ENCODE assay signal across 1 cellular context in the genomic region with DNA sequence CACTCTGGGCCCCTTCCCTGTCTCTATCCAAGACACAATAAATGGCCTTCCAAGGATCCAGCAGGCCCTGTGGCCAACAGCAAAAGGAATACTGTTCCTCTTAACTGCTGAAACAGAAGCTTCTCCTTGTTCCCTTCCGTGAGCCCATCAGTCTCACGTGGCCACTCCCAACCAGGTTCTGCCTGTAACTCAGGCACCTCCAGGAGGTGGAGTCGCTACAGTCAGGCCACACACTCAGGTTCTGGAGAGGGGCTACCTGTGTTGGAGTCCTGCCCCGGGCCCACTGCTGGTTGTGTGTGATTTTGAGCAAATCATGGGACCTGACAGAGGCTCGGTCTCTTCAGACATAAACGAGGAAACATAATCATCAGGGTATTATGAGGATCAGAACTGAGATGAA.
TF ChIP-seq lines count a peak whose summit lies in the region.

No MANE protein-coding gene starts in this region.

TF ChIP-seq in HepG2, 621 proteins besides CTCF, POLR2A, EP300 and RAD21:
- TF ChIP-seq, protein P1, sequence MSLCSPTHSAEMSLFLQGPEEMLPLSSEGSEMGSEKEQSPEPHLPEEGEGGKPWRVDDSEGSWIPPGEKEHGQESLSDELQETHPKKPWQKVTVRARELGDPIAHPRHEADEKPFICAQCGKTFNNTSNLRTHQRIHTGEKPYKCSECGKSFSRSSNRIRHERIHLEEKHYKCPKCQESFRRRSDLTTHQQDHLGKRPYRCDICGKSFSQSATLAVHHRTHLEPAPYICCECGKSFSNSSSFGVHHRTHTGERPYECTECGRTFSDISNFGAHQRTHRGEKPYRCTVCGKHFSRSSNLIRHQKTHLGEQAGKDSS (CRISPR knock-in tag; IDR thresholded peaks at IDR 0.05; ENCODE audit: borderline replicate concordance, low read depth): no peak
- TF ChIP-seq, protein P2, sequence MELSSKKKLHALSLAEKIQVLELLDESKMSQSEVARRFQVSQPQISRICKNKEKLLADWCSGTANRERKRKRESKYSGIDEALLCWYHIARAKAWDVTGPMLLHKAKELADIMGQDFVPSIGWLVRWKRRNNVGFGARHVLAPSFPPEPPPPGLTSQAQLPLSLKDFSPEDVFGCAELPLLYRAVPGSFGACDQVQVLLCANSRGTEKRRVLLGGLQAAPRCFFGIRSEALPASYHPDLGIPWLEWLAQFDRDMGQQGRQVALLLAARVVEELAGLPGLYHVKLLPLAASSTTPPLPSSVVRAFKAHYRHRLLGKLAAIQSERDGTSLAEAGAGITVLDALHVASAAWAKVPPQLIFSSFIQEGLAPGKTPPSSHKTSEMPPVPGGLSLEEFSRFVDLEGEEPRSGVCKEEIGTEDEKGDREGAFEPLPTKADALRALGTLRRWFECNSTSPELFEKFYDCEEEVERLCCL (CRISPR knock-in tag; IDR thresholded peaks at IDR 0.05; ENCODE audit: borderline replicate concordance): no peak
- no peak for TF ChIP-seq ZNF496 (CRISPR knock-in tag; IDR thresholded peaks at IDR 0.05; ENCODE audit: insufficient replicate concordance)
- TF ChIP-seq, protein P3, sequence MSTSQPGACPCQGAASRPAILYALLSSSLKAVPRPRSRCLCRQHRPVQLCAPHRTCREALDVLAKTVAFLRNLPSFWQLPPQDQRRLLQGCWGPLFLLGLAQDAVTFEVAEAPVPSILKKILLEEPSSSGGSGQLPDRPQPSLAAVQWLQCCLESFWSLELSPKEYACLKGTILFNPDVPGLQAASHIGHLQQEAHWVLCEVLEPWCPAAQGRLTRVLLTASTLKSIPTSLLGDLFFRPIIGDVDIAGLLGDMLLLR (CRISPR knock-in tag; IDR thresholded peaks at IDR 0.05): no peak
- TF ChIP-seq ZNF282 (IDR thresholded peaks at IDR 0.05; ENCODE audit: partially characterized antibody): no peak
- TF ChIP-seq ZNF839 (CRISPR knock-in tag; IDR thresholded peaks at IDR 0.05; ENCODE audit: borderline replicate concordance): no peak
